ENCODE assay signal across 8 cellular contexts in genomic region chr1:151006331-151007052, GRCh38. TPM values are rescaled to one million over a fixed set of nuclear protein-coding genes. Genes with fewer than 3 reads are reported as not detected.
DNase-seq lines count a peak whose midpoint lies in the region; ATAC-seq and TF ChIP-seq lines count a peak whose summit lies in the region.

TSS of gene MINDY1 (minus strand) at chr1:151006902. CDS start at chr1:151002617, 4,285 bp downstream.

- H3K9me3 ChIP-seq in PC-9 (ENCODE audit: insufficient read depth, low read depth): no peaks in the 10 kb centered on the region
- no peaks in the 10 kb centered on the region for H3K9me3 ChIP-seq in adipocyte (ENCODE audit: control insufficient read depth, low read length)
- H3K9me3 ChIP-seq in neuron (ENCODE audit: low read length): no peaks in the 10 kb centered on the region

- H4K20me1 ChIP-seq in PC-9 (ENCODE audit: insufficient read depth): no peaks in the 10 kb centered on the region

- H3K4me1 ChIP-seq in PC-9 (replicated peaks; ENCODE audit: insufficient read depth): peaks cover 56% of the 10 kb centered on the region
- H3K4me1 ChIP-seq in adipocyte (ENCODE audit: control insufficient read depth, insufficient read depth, low read length): peaks cover 45% of the 10 kb centered on the region
- H3K4me1 ChIP-seq in neuron (ENCODE audit: insufficient read depth, low read length): peaks cover 37% of the 10 kb centered on the region

- peaks cover 24% of the 10 kb centered on the region for H3K79me2 ChIP-seq in PC-9 (ENCODE audit: low read depth)

- CTCF ChIA-PET in PC-9 (lab: Charles Lee): interaction anchor here (0.5 to 2.1 kb wide), 4 partner anchors 9 to 26 kb away, joined by 3 to 11 read pairs (median 6); partner anchors contain the start of gene ANXA9

- peaks cover 28% of the 10 kb centered on the region for H3F3A ChIP-seq in PC-9 (ENCODE audit: insufficient read depth, low read depth)

- peak within 1 kb of the TSS; percentile 86 for H3K4me2 ChIP-seq in PC-9

- peak within 1 kb of the TSS; percentile 95 for H3K4me3 Mint-ChIP-seq in activated T-cell treated with anti-CD3 and anti-CD28 coated beads, Interleukin-2, amount 50 U/mL, for 24 hours
- peak within 1 kb of the TSS; percentile 99 for H3K4me3 Mint-ChIP-seq in glutamatergic neuron (ENCODE audit: unreplicated experiment)

- H3K4me3 ChIP-seq in PC-9 (peak within 1 kb of the TSS; percentile 56; the same call in 1 of the 2 replicates), adipocyte (ENCODE audit: low read length) (peak within 1 kb of the TSS; percentile 99), neuron (ENCODE audit: low read length) (peak within 1 kb of the TSS; percentile 79)

- peak within 1 kb of the TSS; percentile 68 for H3K27ac ChIP-seq in PC-9

- peak; percentile 55 for DNase-seq in activated T-cell treated with anti-CD3 and anti-CD28 coated beads, Interleukin-2, amount 50 U/mL, for 24 hours
- DNase-seq in activated T-cell treated with anti-CD3 and anti-CD28 coated beads, Interleukin-2, amount 50 U/mL, for 1 hour: no peak
- DNase-seq in KBM-7 (peak; percentile 83), PC-9 (peak; percentile 64 to 72), adipocyte (ENCODE audit: low read depth) (peak; percentile 92), glutamatergic neuron (peak; percentile 64)

- TF ChIP-seq CTCF in PC-9 (conservative IDR thresholded peaks at IDR 0.05) (peak; percentile 68), glutamatergic neuron (IDR thresholded peaks at IDR 0.05; ENCODE audit: partially characterized antibody, unreplicated experiment) (no peak)

- BruUV-seq in PC-9 (replicated peaks; lab: Mats Ljungman, UMichigan): TSS peak; percentile 38

- H3K36me3 Mint-ChIP-seq in activated T-cell treated with anti-CD3 and anti-CD28 coated beads, Interleukin-2, amount 50 U/mL, for 24 hours (ENCODE audit: low read depth): peaks cover 23% of the 10 kb centered on the region
- H3K36me3 Mint-ChIP-seq in glutamatergic neuron (ENCODE audit: unreplicated experiment): peaks cover 5% of the 10 kb centered on the region

- H3K27ac Mint-ChIP-seq in activated T-cell treated with anti-CD3 and anti-CD28 coated beads, Interleukin-2, amount 50 U/mL, for 24 hours: peak within 1 kb of the TSS; percentile 94
- peak within 1 kb of the TSS; percentile 99 for H3K27ac Mint-ChIP-seq in glutamatergic neuron (ENCODE audit: unreplicated experiment)

- peak within 1 kb of the TSS; percentile 96 for H3K9ac ChIP-seq in adipocyte (ENCODE audit: low read length)

- intact Hi-C loops in PC-9 (cut with micrococcal nuclease; ENCODE audit: unreplicated experiment): loop anchor here (1.0 to 5.0 kb wide), 4 partner anchors 52 to 749 kb away; partner anchors contain the start of genes CA14, LYSMD1 and SCNM1

- peak within 1 kb of the TSS; percentile 81 for H2AFZ ChIP-seq in PC-9
- peak within 1 kb of the TSS; percentile 88 for H2AFZ ChIP-seq in neuron (ENCODE audit: low read depth, low read length)

- H3K9me2 ChIP-seq in PC-9 (ENCODE audit: insufficient read depth): no peaks in the 10 kb centered on the region

- in situ Hi-C loops in KBM-7 (cut with MboI; ENCODE audit: low pct_unique_long_range_greater_than_20kb, low sequenced_read_pairs): no loop called here

- H3K9me3 Mint-ChIP-seq in activated T-cell treated with anti-CD3 and anti-CD28 coated beads, Interleukin-2, amount 50 U/mL, for 24 hours: no peaks in the 10 kb centered on the region
- peaks cover 9% of the 10 kb centered on the region for H3K9me3 Mint-ChIP-seq in glutamatergic neuron (ENCODE audit: unreplicated experiment)

- no peak for ATAC-seq in HG02938 (IDR thresholded peaks at IDR 0.05; ENCODE audit: unreplicated experiment)

- POLR2A ChIA-PET in PC-9 (lab: Charles Lee; ENCODE audit: unreplicated experiment): interaction anchor here (0.5 to 1.5 kb wide), 10 partner anchors 25 to 796 kb away, joined by 3 to 14 read pairs (median 4); partner anchors contain the start of genes ANXA9, BNIPL and GOLPH3L

- H3K36me3 ChIP-seq in PC-9 (ENCODE audit: low read depth) (no peaks in the 10 kb centered on the region), adipocyte (ENCODE audit: control insufficient read depth, insufficient read depth, low read length, severe bottlenecking) (peaks cover 11% of the 10 kb centered on the region), neuron (ENCODE audit: insufficient read depth, low read length) (peaks cover 5% of the 10 kb centered on the region)

- H3K4me1 Mint-ChIP-seq in activated T-cell treated with anti-CD3 and anti-CD28 coated beads, Interleukin-2, amount 50 U/mL, for 24 hours (ENCODE audit: low read depth): peaks cover 90% of the 10 kb centered on the region
- peaks cover 32% of the 10 kb centered on the region for H3K4me1 Mint-ChIP-seq in glutamatergic neuron (ENCODE audit: low read depth, unreplicated experiment)

- H3K27me3 ChIP-seq in PC-9 (ENCODE audit: insufficient read depth, low read depth) (no peaks in the 10 kb centered on the region), adipocyte (replicated peaks; ENCODE audit: control insufficient read depth, insufficient read depth, low read length) (no peaks in the 10 kb centered on the region), neuron (ENCODE audit: insufficient read depth, low read length) (no peaks in the 10 kb centered on the region)

- H3K27me3 Mint-ChIP-seq in activated T-cell treated with anti-CD3 and anti-CD28 coated beads, Interleukin-2, amount 50 U/mL, for 24 hours: no peaks in the 10 kb centered on the region
- H3K27me3 Mint-ChIP-seq in glutamatergic neuron (ENCODE audit: unreplicated experiment): peaks cover 10% of the 10 kb centered on the region

RNA-seq across cellular contexts. Expression of gene MINDY1, which starts in this region (rescaled TPM):
- total RNA-seq in PC-9 (2021) (15.6 and 17.6 TPM in 2 replicates), glutamatergic neuron (ENCODE audit: unreplicated experiment) (26.2 TPM)
